In genomic region chr2:122960727-122961641, GRCh38 we compare ENCODE assay signal across 11 cellular contexts.
DNase-seq lines count a peak whose midpoint lies in the region; ATAC-seq and TF ChIP-seq lines count a peak whose summit lies in the region.
"Had no signal": no experiment of that assay in that cellular context is flagged by ENCODE, and none has a peak within 500 bp of the region (broad histone marks: within the 10 kb centered on the region; RNA-seq: fewer than 3 reads in every experiment).

No MANE protein-coding gene starts in this region.

- no peaks in the 10 kb centered on the region for H3F3A ChIP-seq in PC-3 (ENCODE audit: low read length, unreplicated experiment)

- BruUV-seq in PC-3 (replicated peaks; lab: Mats Ljungman, UMichigan): TSS peak; percentile 57

- DNase-seq in COLO668 (lab: John Stamatoyannopoulos, UW; ENCODE audit: unreplicated experiment) (peak; percentile 55), NCI-H1105 (lab: John Stamatoyannopoulos, UW) (peak; percentile 71), PC-3 (peak; percentile 96), fibroblast of pulmonary artery (ENCODE audit: low read depth) (peak; percentile 94), WTC11 (ENCODE audit: low spot score) (no peak), ecto neural progenitor cell (ENCODE audit: low spot score) (no peak)
- DNase-seq in activated CD4-positive, alpha-beta T cell treated with anti-CD3 and anti-CD28 coated beads, Interleukin-2, amount 50 U/mL, for 48 hours: no peak
- DNase-seq: activated CD4-positive, alpha-beta T cell treated with anti-CD3 and anti-CD28 coated beads, Interleukin-2, amount 10 ng/mL, durations not matched to agents 7 days and 5 days; naive B cell; stimulated activated CD4-positive, alpha-beta T cell treated with anti-CD3 and anti-CD28 coated beads, Interleukin-2, amount 100 ng/mL, for 24 hours had no signal

- no peaks in the 10 kb centered on the region for H4K20me1 ChIP-seq in PC-3 (ENCODE audit: low read length)

- TF ChIP-seq CTCF in PC-3 (conservative IDR thresholded peaks at IDR 0.05; ENCODE audit: low read depth, low read length): peak; percentile 42; the same call in 1 of the 2 replicates
- peak; percentile 39 for TF ChIP-seq CTCF in fibroblast of pulmonary artery (IDR thresholded peaks at IDR 0.05; ENCODE audit: low read length, missing control alignments)
- no peak for TF ChIP-seq CTCF in WTC11 (IDR thresholded peaks at IDR 0.05)

- no peaks in the 10 kb centered on the region for H3K9me3 ChIP-seq in PC-3 (ENCODE audit: low read length)

- no peaks in the 10 kb centered on the region for H3K27me3 ChIP-seq in PC-3 (ENCODE audit: low read length)

- no peaks in the 10 kb centered on the region for H3K79me2 ChIP-seq in PC-3 (ENCODE audit: low read length)

- intact Hi-C loops in PC-3 (cut with micrococcal nuclease): loop anchor here (1.0 to 10.0 kb wide), 13 partner anchors 76 to 1058 kb away; no protein-coding TSS in a partner anchor

- H2AFZ ChIP-seq in PC-3 (ENCODE audit: low read length): peak overlapping the region; percentile 27; the same call in 1 of the 2 replicates

- H3K4me3 ChIP-seq in PC-3 (ENCODE audit: low read length) (peak overlapping the region; percentile 54), fibroblast of pulmonary artery (replicated peaks; ENCODE audit: low read depth, low read length) (no peak overlapping the region)

- peaks cover 9% of the 10 kb centered on the region for H3K4me1 Mint-ChIP-seq in WTC11
- H3K4me1 Mint-ChIP-seq: activated CD4-positive, alpha-beta T cell treated with anti-CD3 and anti-CD28 coated beads, Interleukin-2, amount 10 ng/mL, durations not matched to agents 7 days and 5 days; naive B cell had no signal

- H3K9me2 ChIP-seq in PC-3 (replicated peaks; ENCODE audit: low read length): no peaks in the 10 kb centered on the region

- no peak overlapping the region for H3K4me3 Mint-ChIP-seq in WTC11
- H3K4me3 Mint-ChIP-seq: activated CD4-positive, alpha-beta T cell treated with anti-CD3 and anti-CD28 coated beads, Interleukin-2, amount 10 ng/mL, durations not matched to agents 7 days and 5 days; naive B cell had no signal

- no peaks in the 10 kb centered on the region for H3K36me3 ChIP-seq in PC-3 (ENCODE audit: low read depth, low read length)

- peak overlapping the region; percentile 49 for H3K9ac ChIP-seq in PC-3 (ENCODE audit: low read length)

- peaks cover 27% of the 10 kb centered on the region for H3K4me1 ChIP-seq in PC-3 (ENCODE audit: insufficient read depth, low read length)

- no peaks in the 10 kb centered on the region; the same call in 1 of the 2 replicates for H3K36me3 Mint-ChIP-seq in WTC11
- H3K36me3 Mint-ChIP-seq: naive B cell had no signal

- peak overlapping the region; percentile 85 for H3K27ac ChIP-seq in PC-3 (ENCODE audit: low read length)

- H3K4me2 ChIP-seq in PC-3 (ENCODE audit: low read length): peak overlapping the region; percentile 81

- H3K27me3 Mint-ChIP-seq in WTC11 (ENCODE audit: low read depth): no peaks in the 10 kb centered on the region
- H3K27me3 Mint-ChIP-seq: activated CD4-positive, alpha-beta T cell treated with anti-CD3 and anti-CD28 coated beads, Interleukin-2, amount 10 ng/mL, durations not matched to agents 7 days and 5 days; naive B cell had no signal

- POLR2A ChIA-PET in PC-3 (lab: Charles Lee; ENCODE audit: unreplicated experiment) (interaction anchor here (0.5 kb wide), 1 partner anchor 26 kb away, joined by 4 read pairs; no protein-coding TSS in a partner anchor), WTC11 (lab: Charles Lee) (no interaction called here)

- H3K9me3 Mint-ChIP-seq in WTC11: no peaks in the 10 kb centered on the region

- CTCF ChIA-PET in PC-3 (lab: Charles Lee) (interaction anchor here (0.6 kb wide), 1 partner anchor 997 kb away, joined by 5 read pairs; no protein-coding TSS in a partner anchor), WTC11 (lab: Charles Lee) (interaction anchor here (0.6 to 1.2 kb wide), 2 partner anchors 28 to 96 kb away, joined by 3 to 4 read pairs; no protein-coding TSS in a partner anchor)

- ATAC-seq in PC-3 (peak; percentile 89), WTC11 (no peak), GM19395 (IDR thresholded peaks at IDR 0.05; ENCODE audit: unreplicated experiment) (no peak)

- no peak overlapping the region for H3K27ac Mint-ChIP-seq in WTC11
- H3K27ac Mint-ChIP-seq: activated CD4-positive, alpha-beta T cell treated with anti-CD3 and anti-CD28 coated beads, Interleukin-2, amount 10 ng/mL, durations not matched to agents 7 days and 5 days; naive B cell had no signal

TF ChIP-seq in WTC11, 78 proteins besides CTCF, POLR2A, EP300 and RAD21:
- TF ChIP-seq ATF3 (CRISPR knock-in tag; conservative IDR thresholded peaks at IDR 0.05) (no peak), ZBTB43 (CRISPR knock-in tag; IDR thresholded peaks at IDR 0.05) (no peak), ZNF671 (CRISPR knock-in tag; IDR thresholded peaks at IDR 0.05) (no peak), ZBTB21 (CRISPR knock-in tag; IDR thresholded peaks at IDR 0.05; ENCODE audit: borderline replicate concordance) (no peak), ZNF138 (CRISPR knock-in tag; conservative IDR thresholded peaks at IDR 0.05) (no peak), ZNF416 (CRISPR knock-in tag; IDR thresholded peaks at IDR 0.05) (no peak), SMAD3 (CRISPR knock-in tag; IDR thresholded peaks at IDR 0.05; ENCODE audit: borderline replicate concordance) (no peak), ESRRA (CRISPR knock-in tag; IDR thresholded peaks at IDR 0.05; ENCODE audit: borderline replicate concordance) (no peak), NR1H2 (CRISPR knock-in tag; IDR thresholded peaks at IDR 0.05) (no peak), ZNF281 (CRISPR knock-in tag; IDR thresholded peaks at IDR 0.05) (no peak)

Comparison
In these comparisons a context has a peak if more than half of its experiments do, and no peak if none do; other contexts are left out.
1. DNase-seq: peak in COLO668 (single experiment), NCI-H1105 (single experiment), PC-3 (single experiment) and fibroblast of pulmonary artery (single experiment); none in WTC11 (single experiment), ecto neural progenitor cell (single experiment) and activated CD4-positive, alpha-beta T cell treated with anti-CD3 and anti-CD28 coated beads, Interleukin-2, amount 50 U/mL, for 48 hours (0 of 2).